ENCODE assay signal across 1 cellular context in genomic region chr1:62809788-62810187, GRCh38.
A peak's percentile ranks its signal among the peaks of the same experiment; 100 is the strongest.
TF ChIP-seq lines count a peak whose summit lies in the region.

No MANE protein-coding gene starts in this region.

TF ChIP-seq in GM12878, 131 proteins besides CTCF, POLR2A, EP300 and RAD21 (continued from another document):
- no peak for TF ChIP-seq HSF1 (IDR thresholded peaks at IDR 0.05; ENCODE audit: low read depth, low read length)
- no peak for TF ChIP-seq SIX5 (IDR thresholded peaks at IDR 0.05; ENCODE audit: low read depth, low read length, severe bottlenecking)
- no peak for TF ChIP-seq ZNF207 (IDR thresholded peaks at IDR 0.05; ENCODE audit: borderline replicate concordance)
- TF ChIP-seq BMI1 (IDR thresholded peaks at IDR 0.05; ENCODE audit: borderline replicate concordance), result 0 out of 2 replicates have a peak, but pooled peaks have one; percentile 44
- TF ChIP-seq BACH1 (IDR thresholded peaks at IDR 0.05; ENCODE audit: borderline replicate concordance), result peak; percentile 25; the same call in 1 of the 2 replicates
- TF ChIP-seq MAX (IDR thresholded peaks at IDR 0.05; ENCODE audit: low read depth, low read length), result no peak
- TF ChIP-seq RBBP5 (conservative IDR thresholded peaks at IDR 0.05), result no peak
- TF ChIP-seq HDGF (IDR thresholded peaks at IDR 0.05), result no peak
- no peak; the same call in 1 of the 2 replicates for TF ChIP-seq NFIC (IDR thresholded peaks at IDR 0.05; ENCODE audit: low read depth, low read length)
- TF ChIP-seq NR2C2 (IDR thresholded peaks at IDR 0.05; ENCODE audit: borderline replicate concordance, control insufficient read depth, insufficient read length, low read depth), result no peak
- TF ChIP-seq SP1 (IDR thresholded peaks at IDR 0.05; ENCODE audit: low read depth, low read length), result no peak
- TF ChIP-seq ATF7 (IDR thresholded peaks at IDR 0.05; ENCODE audit: low read depth), result 0 out of 2 replicates have a peak, but pooled peaks have one; percentile 11
- TF ChIP-seq EGR1 (IDR thresholded peaks at IDR 0.05; ENCODE audit: borderline replicate concordance in 1 of 2, low read depth in 2 of 2, low read length in 2 of 2), result no peak
- no peak for TF ChIP-seq ZBTB33 (IDR thresholded peaks at IDR 0.05)
- 0 out of 2 replicates have a peak, but pooled peaks have one; percentile 50 for TF ChIP-seq ZNF217 (IDR thresholded peaks at IDR 0.05)
- TF ChIP-seq PML (IDR thresholded peaks at IDR 0.05; ENCODE audit: low read length), result no peak
- TF ChIP-seq HCFC1 (IDR thresholded peaks at IDR 0.05; ENCODE audit: low read length), result no peak
- no peak for TF ChIP-seq MTA3 (IDR thresholded peaks at IDR 0.05; ENCODE audit: borderline replicate concordance, low read length)
- no peak for TF ChIP-seq MEF2B (IDR thresholded peaks at IDR 0.05; ENCODE audit: partially characterized antibody, poor library complexity, severe bottlenecking)
- TF ChIP-seq NR2C1 (IDR thresholded peaks at IDR 0.05), result no peak
- no peak for TF ChIP-seq POLR2AphosphoS2 (IDR thresholded peaks at IDR 0.05; ENCODE audit: low read depth, low read length)
- no peak for TF ChIP-seq JUNB (IDR thresholded peaks at IDR 0.05)
- TF ChIP-seq KDM1A (IDR thresholded peaks at IDR 0.05; ENCODE audit: borderline replicate concordance), result no peak
- 0 out of 2 replicates have a peak, but pooled peaks have one; percentile 12 for TF ChIP-seq BCL11A (IDR thresholded peaks at IDR 0.05; ENCODE audit: low read depth, low read length)
- TF ChIP-seq TCF3 (IDR thresholded peaks at IDR 0.05; ENCODE audit: borderline replicate concordance, insufficient read depth, low read depth, low read length), result no peak
- TF ChIP-seq IRF5 (IDR thresholded peaks at IDR 0.05; ENCODE audit: borderline replicate concordance), result no peak
- no peak for TF ChIP-seq CREB1 (IDR thresholded peaks at IDR 0.05; ENCODE audit: low read depth)
- TF ChIP-seq MLLT1 (IDR thresholded peaks at IDR 0.05), result no peak
- TF ChIP-seq YY1 (IDR thresholded peaks at IDR 0.05; ENCODE audit: low read depth, low read length), result no peak
- TF ChIP-seq EED (IDR thresholded peaks at IDR 0.05; ENCODE audit: low read depth), result no peak
- peak; percentile 74 for TF ChIP-seq DPF2 (IDR thresholded peaks at IDR 0.05)
- TF ChIP-seq ZNF24 (IDR thresholded peaks at IDR 0.05), result peak; percentile 57; the same call in 1 of the 2 replicates
- no peak for TF ChIP-seq CHD2 (IDR thresholded peaks at IDR 0.05; ENCODE audit: borderline replicate concordance, low read depth, low read length)
- no peak for TF ChIP-seq MYB (IDR thresholded peaks at IDR 0.05; ENCODE audit: borderline replicate concordance, low read depth, low read length)
- TF ChIP-seq WRNIP1 (IDR thresholded peaks at IDR 0.05; ENCODE audit: borderline replicate concordance, low read depth, low read length), result no peak
- no peak for TF ChIP-seq IRF3 (IDR thresholded peaks at IDR 0.05)
- no peak for TF ChIP-seq GATAD2B (conservative IDR thresholded peaks at IDR 0.05; ENCODE audit: low read depth)
- peak; percentile 23 for TF ChIP-seq SKIL (IDR thresholded peaks at IDR 0.05; ENCODE audit: low read depth, poor library complexity, severe bottlenecking)
- TF ChIP-seq CBFB (IDR thresholded peaks at IDR 0.05; ENCODE audit: low read depth), result no peak
- no peak for TF ChIP-seq MYC (IDR thresholded peaks at IDR 0.05; ENCODE audit: insufficient read depth, insufficient read length, insufficient replicate concordance, low read length, severe bottlenecking)
- peak; percentile 74 for TF ChIP-seq MTA2 (IDR thresholded peaks at IDR 0.05; ENCODE audit: low read depth)
- no peak for TF ChIP-seq SUPT20H (IDR thresholded peaks at IDR 0.05; ENCODE audit: borderline replicate concordance, control insufficient read depth, low read depth, low read length)
- TF ChIP-seq NFYA (IDR thresholded peaks at IDR 0.05; ENCODE audit: borderline replicate concordance, low read depth, low read length), result no peak
- no peak for TF ChIP-seq SMC3 (IDR thresholded peaks at IDR 0.05; ENCODE audit: borderline replicate concordance, low read length)
- no peak for TF ChIP-seq POLR2AphosphoS5 (IDR thresholded peaks at IDR 0.05; ENCODE audit: low read length)
- no peak for TF ChIP-seq NFXL1 (IDR thresholded peaks at IDR 0.05; ENCODE audit: borderline replicate concordance)
- no peak for TF ChIP-seq TCF12 (IDR thresholded peaks at IDR 0.05; ENCODE audit: low read depth, low read length)
- TF ChIP-seq PAX8 (IDR thresholded peaks at IDR 0.05), result no peak
- no peak for TF ChIP-seq PAX5 (IDR thresholded peaks at IDR 0.05; ENCODE audit: borderline replicate concordance, low read depth, low read length)
- no peak for TF ChIP-seq HDAC6 (IDR thresholded peaks at IDR 0.05; ENCODE audit: unreplicated experiment)
- TF ChIP-seq TAF1 (IDR thresholded peaks at IDR 0.05; ENCODE audit: borderline replicate concordance, low read depth, low read length), result no peak
- TF ChIP-seq HDAC2 (IDR thresholded peaks at IDR 0.05), result no peak
- TF ChIP-seq FOS (IDR thresholded peaks at IDR 0.05; ENCODE audit: borderline replicate concordance, extremely low read depth, insufficient read length), result no peak
- TF ChIP-seq IRF4 (IDR thresholded peaks at IDR 0.05; ENCODE audit: low read depth, low read length), result peak; percentile 61; the same call in 1 of the 2 replicates
- peak; percentile 92 for TF ChIP-seq SPI1 (IDR thresholded peaks at IDR 0.05; ENCODE audit: borderline replicate concordance, insufficient read depth, low read depth, low read length)
- no peak for TF ChIP-seq USF2 (IDR thresholded peaks at IDR 0.05; ENCODE audit: borderline replicate concordance, low read depth, low read length)
- TF ChIP-seq ATF3 (IDR thresholded peaks at IDR 0.05; ENCODE audit: borderline replicate concordance, extremely low read depth, low read depth, low read length), result no peak
- no peak for TF ChIP-seq CHD1 (IDR thresholded peaks at IDR 0.05; ENCODE audit: low read depth, low read length)
- TF ChIP-seq MXI1 (IDR thresholded peaks at IDR 0.05; ENCODE audit: low read depth, low read length), result no peak
- TF ChIP-seq NR2F1 (conservative IDR thresholded peaks at IDR 0.05), result 0 out of 2 replicates have a peak, but pooled peaks have one; percentile 16
- no peak for TF ChIP-seq CHD4 (IDR thresholded peaks at IDR 0.05)
